8 cellular contexts compared by ENCODE assay signal in the genomic region with DNA sequence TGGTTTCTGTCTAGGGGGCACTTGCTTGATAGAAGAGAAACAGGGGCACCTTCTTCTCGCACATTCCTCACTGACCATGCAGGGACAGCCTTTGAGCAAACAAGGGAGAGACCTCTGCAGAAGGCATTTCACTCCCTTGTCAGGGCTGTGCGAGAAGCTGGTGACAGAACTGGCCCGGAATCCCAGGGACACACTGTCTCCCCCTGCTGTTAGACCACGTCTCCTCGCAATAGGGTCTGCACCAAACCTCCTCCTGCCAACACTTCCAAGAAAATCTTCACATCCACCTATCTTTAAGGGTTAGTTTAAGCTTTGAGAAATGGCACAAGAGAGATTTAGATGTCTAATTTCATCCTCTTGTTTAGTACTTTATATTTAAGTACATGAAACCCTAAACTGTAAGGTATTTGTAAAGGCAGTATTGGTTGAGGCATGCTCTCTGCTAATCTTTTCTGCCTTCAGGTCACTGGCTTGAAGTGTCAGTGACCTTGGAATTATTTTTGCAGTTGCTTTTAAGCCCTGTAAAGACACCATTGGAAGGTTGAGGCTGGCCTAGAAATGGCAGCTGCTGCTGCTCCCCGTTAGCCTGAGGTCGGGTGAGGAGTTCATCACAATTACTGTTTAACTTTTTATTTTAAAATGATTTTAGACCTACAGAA. TPM values are rescaled to one million over a fixed set of nuclear protein-coding genes. Genes with fewer than 3 reads are reported as not detected.
A peak's percentile ranks its signal among the peaks of the same experiment; 100 is the strongest.
DNase-seq lines count a peak whose midpoint lies in the region; ATAC-seq and TF ChIP-seq lines count a peak whose summit lies in the region.

No MANE protein-coding gene starts in this region.

- no peaks in the 10 kb centered on the region for H3K36me3 ChIP-seq in thyroid gland

- ATAC-seq in sciatic nerve (no peak), HG02870 (IDR thresholded peaks at IDR 0.05; ENCODE audit: unreplicated experiment) (no peak)

- DNase-seq in ACHN = peak; percentile 61
- peak; percentile 62 for DNase-seq in NCI-H510A (lab: John Stamatoyannopoulos, UW)
- no peak for DNase-seq in astrocyte of the cerebellum (ENCODE audit: low read depth)
- peak; percentile 89 for DNase-seq in left kidney (ENCODE audit: low read depth, low spot score)
- peak; percentile 41 to 47 for DNase-seq in thyroid gland
- DNase-seq in sciatic nerve (ENCODE audit: low spot score) = no peak

- WGBS in thyroid gland, 2 donors = 37 to 52% methylated on average over 7 of the region's 7 CpGs

- no peak overlapping the region for H3K27ac ChIP-seq in thyroid gland

- in situ Hi-C loops in ACHN (cut with HindIII; ENCODE audit: low pct_ligation_motif_present, low pct_unique_long_range_greater_than_20kb, low sequenced_read_pairs) (no loop called here), astrocyte of the cerebellum (cut with HindIII; ENCODE audit: low sequenced_read_pairs) (no loop called here)

- intact Hi-C loops in thyroid gland (cut with DNase I) = no loop called here
- intact Hi-C loops in sciatic nerve (cut with DNase I) = no loop called here

- no peak for TF ChIP-seq POLR2A in thyroid gland (IDR thresholded peaks at IDR 0.05)

- TF ChIP-seq CTCF in GM12873 (IDR thresholded peaks at IDR 0.05; ENCODE audit: insufficient read depth, low read depth, low read length, missing control alignments) = peak; percentile 71
- peak; percentile 68 for TF ChIP-seq CTCF in astrocyte of the cerebellum (IDR thresholded peaks at IDR 0.05; ENCODE audit: low read depth, low read length, missing control alignments)
- peak in 5 of 6 experiments; percentile 28 to 51 (median 46) for TF ChIP-seq CTCF in thyroid gland (IDR thresholded peaks at IDR 0.05)

- no peaks in the 10 kb centered on the region for H3K9me3 ChIP-seq in thyroid gland

- H3K4me1 ChIP-seq in thyroid gland = no peaks in the 10 kb centered on the region

- H3K4me3 ChIP-seq in astrocyte of the cerebellum (ENCODE audit: low read depth, low read length) (no peak overlapping the region), thyroid gland (replicated peaks in 1 of 3) (no peak overlapping the region)

- no peaks in the 10 kb centered on the region for H3K27me3 ChIP-seq in thyroid gland

RNA-seq across cellular contexts. Expression of gene RBM20, which starts 37.0 kb away (rescaled TPM):
- total RNA-seq in thyroid gland = 1 to 10 TPM in 3 of 4 donors, under 1 TPM in 1; 0.54 to 4.3 (median 1.5) TPM
- 0.67 TPM for total RNA-seq in sciatic nerve

Comparison
In these comparisons a context has a peak if more than half of its experiments do, and no peak if none do; other contexts are left out.
1. DNase-seq: peak in ACHN (single experiment), NCI-H510A (single experiment), left kidney (single experiment) and thyroid gland (2 of 2); none in astrocyte of the cerebellum (single experiment) and sciatic nerve (single experiment).
2. Peak in every context shown above with its lines, with median percentiles within 50 percentile points of each other: CTCF ChIP-seq.